In genomic region chr3:54123538-54124196, GRCh38 we compare ENCODE assay signal across 12 cellular contexts. TPM values are rescaled to one million over a fixed set of nuclear protein-coding genes. Genes with fewer than 3 reads are reported as not detected.
DNase-seq lines count a peak whose midpoint lies in the region; ATAC-seq, FAIRE-seq and TF ChIP-seq lines count a peak whose summit lies in the region.
"Had no signal": no experiment of that assay in that cellular context is flagged by ENCODE, and none has a peak within 500 bp of the region (broad histone marks: within the 10 kb centered on the region; RNA-seq: fewer than 3 reads in every experiment).

No MANE protein-coding gene starts in this region.

- no peaks in the 10 kb centered on the region for H3K79me2 ChIP-seq in astrocyte (ENCODE audit: insufficient read depth, low read length)

- H3K4me1 Mint-ChIP-seq in astrocyte (ENCODE audit: low read depth, unreplicated experiment), result peaks cover 3% of the 10 kb centered on the region

- H3K27ac ChIP-seq in astrocyte (ENCODE audit: low read depth, low read length) (no peak overlapping the region), iPS-20b (ENCODE audit: low read length) (no peak overlapping the region), stomach (peak overlapping the region in 2 of 5 donors; percentile 54 to 83)

- H3K4me3 ChIP-seq in astrocyte (ENCODE audit: insufficient read depth, low read depth, low read length), result no peak overlapping the region
- peak overlapping the region; percentile 56 for H3K4me3 ChIP-seq in iPS-20b (ENCODE audit: low read length)
- H3K4me3 ChIP-seq in stomach, result peak overlapping the region; percentile 62 to 79 (median 64)

- H3K27me3 ChIP-seq in astrocyte (ENCODE audit: insufficient read depth, low read length), result peaks cover 54% of the 10 kb centered on the region
- H3K27me3 ChIP-seq in iPS-20b (ENCODE audit: insufficient read depth, low read length), result peaks cover 79% of the 10 kb centered on the region
- H3K27me3 ChIP-seq in stomach, result peaks cover 0 to 66% (median 40%) of the 10 kb centered on the region in 3 donors

- no peak for ATAC-seq in HG03159 (IDR thresholded peaks at IDR 0.05; ENCODE audit: unreplicated experiment)

- intact Hi-C loops in stomach (cut with DNase I; ENCODE audit: low total_unique reads), result no loop called here

- H3K4me1 ChIP-seq in astrocyte (ENCODE audit: insufficient read depth, low read length), result no peaks in the 10 kb centered on the region
- H3K4me1 ChIP-seq in iPS-20b (ENCODE audit: insufficient read depth, low read length), result peaks cover 11% of the 10 kb centered on the region
- H3K4me1 ChIP-seq in stomach, result peaks cover 15 to 49% (median 30%) of the 10 kb centered on the region in 4 donors

- DNase-seq in NCI-H187 (lab: John Stamatoyannopoulos, UW) (peak; percentile 17 to 55), NCI-H187 treated with DMSO at 0.1 percent for 48 hours (lab: John Stamatoyannopoulos, UW) (no peak), astrocyte (ENCODE audit: low read depth) (peak; percentile 3), stomach (no peak), KBM-7 (no peak), NCI-H2171 treated with DMSO at 0.1 percent for 48 hours (lab: John Stamatoyannopoulos, UW) (no peak)
- DNase-seq: 8988T; activated naive CD4-positive, alpha-beta T cell treated with anti-CD3 and anti-CD28 coated beads, Interleukin-2, amount 10 ng/mL, durations not matched to agents 7 days and 5 days; stimulated activated CD4-positive, alpha-beta T cell treated with anti-CD3 and anti-CD28 coated beads, Interleukin-2, amount 100 ng/mL, for 48 hours had no signal

- TF ChIP-seq POLR2A in stomach (IDR thresholded peaks at IDR 0.05), result no peak

- H3K27me3 Mint-ChIP-seq in astrocyte (ENCODE audit: low read depth, unreplicated experiment), result peaks cover 66% of the 10 kb centered on the region

- in situ Hi-C loops in KBM-7 (cut with MboI; ENCODE audit: low pct_unique_long_range_greater_than_20kb, low sequenced_read_pairs), result no loop called here

- no peaks in the 10 kb centered on the region for H4K20me1 ChIP-seq in astrocyte (ENCODE audit: insufficient read depth, low read length)

- no peaks in the 10 kb centered on the region for H3K9me3 Mint-ChIP-seq in astrocyte (ENCODE audit: unreplicated experiment)
- H3K9me3 Mint-ChIP-seq: activated naive CD4-positive, alpha-beta T cell treated with anti-CD3 and anti-CD28 coated beads, Interleukin-2, amount 10 ng/mL, durations not matched to agents 7 days and 5 days had no signal

- peak overlapping the region; percentile 70 for H3K4me2 ChIP-seq in astrocyte (ENCODE audit: low read length)

- no peak overlapping the region for H2AFZ ChIP-seq in astrocyte (ENCODE audit: low read depth, low read length)

- H3K9ac ChIP-seq in astrocyte (ENCODE audit: low read length) (no peak overlapping the region), iPS-20b (ENCODE audit: low read depth, low read length) (no peak overlapping the region)

- no peak overlapping the region for H3K27ac Mint-ChIP-seq in astrocyte (ENCODE audit: unreplicated experiment)
- H3K27ac Mint-ChIP-seq: activated naive CD4-positive, alpha-beta T cell treated with anti-CD3 and anti-CD28 coated beads, Interleukin-2, amount 10 ng/mL, durations not matched to agents 7 days and 5 days had no signal

- WGBS in stomach, 5 donors, result 3 to 7% (median 5%) methylated on average over 17 to 18 of the region's 18 CpGs

- no peak for TF ChIP-seq EP300 in stomach (IDR thresholded peaks at IDR 0.05)

- H3K9me3 ChIP-seq in astrocyte (ENCODE audit: insufficient read depth, low read depth, low read length), result no peaks in the 10 kb centered on the region
- no peaks in the 10 kb centered on the region for H3K9me3 ChIP-seq in iPS-20b (ENCODE audit: insufficient read depth, low read depth, low read length)
- H3K9me3 ChIP-seq in stomach, result no peaks in the 10 kb centered on the region

- no peaks in the 10 kb centered on the region for H3K36me3 Mint-ChIP-seq in astrocyte (ENCODE audit: low read depth, unreplicated experiment)
- H3K36me3 Mint-ChIP-seq: activated naive CD4-positive, alpha-beta T cell treated with anti-CD3 and anti-CD28 coated beads, Interleukin-2, amount 10 ng/mL, durations not matched to agents 7 days and 5 days had no signal

- no peak for FAIRE-seq in astrocyte (lab: Jason Lieb, UNC)

- no peaks in the 10 kb centered on the region for H3K36me3 ChIP-seq in astrocyte (ENCODE audit: insufficient read depth, low read length)
- H3K36me3 ChIP-seq in iPS-20b (ENCODE audit: insufficient read depth, low read depth, low read length), result no peaks in the 10 kb centered on the region
- no peaks in the 10 kb centered on the region for H3K36me3 ChIP-seq in stomach

- TF ChIP-seq CTCF in astrocyte (IDR thresholded peaks at IDR 0.05; ENCODE audit: insufficient read depth, low read depth, low read length) (no peak), stomach (IDR thresholded peaks at IDR 0.05) (no peak)

- H3K4me3 Mint-ChIP-seq in astrocyte (ENCODE audit: unreplicated experiment), result peak overlapping the region; percentile 74
- H3K4me3 Mint-ChIP-seq: activated naive CD4-positive, alpha-beta T cell treated with anti-CD3 and anti-CD28 coated beads, Interleukin-2, amount 10 ng/mL, durations not matched to agents 7 days and 5 days had no signal

RNA-seq across cellular contexts. Expression of gene CACNA2D3, which starts 1.3 kb away (rescaled TPM):
- total RNA-seq in astrocyte, result 0.34 and 0.70 TPM in 2 replicates
- total RNA-seq in stomach, result 10 to 100 TPM in 2 of 5 donors, 1 to 10 TPM in 2, not detected in 1; 2.9 to 54.0 (median 10.9) TPM
- polyA plus RNA-seq in stomach, result 1 to 10 TPM in 2 of 3 donors, under 1 TPM in 1; 0.56 to 1.8 (median 1.5) TPM
- total RNA-seq: T-helper 2 cell treated with Interferon-gamma antibody and Interleukin-4, amounts not matched to agents 100 ng/mL and 5 ng/mL, for 36 hours had no signal

Comparison
In these comparisons a context has a peak if more than half of its experiments do, and no peak if none do; other contexts are left out.
1. DNase-seq: peak in NCI-H187 (2 of 2) and astrocyte (single experiment); none in NCI-H187 treated with DMSO at 0.1 percent for 48 hours (single experiment), stomach (single experiment), KBM-7 (single experiment) and NCI-H2171 treated with DMSO at 0.1 percent for 48 hours (single experiment).